8 cellular contexts compared by ENCODE assay signal in genomic region chr19:47035127-47035494, GRCh38. TPM values are rescaled to one million over a fixed set of nuclear protein-coding genes. Genes with fewer than 3 reads are reported as not detected.
DNase-seq lines count a peak whose midpoint lies in the region; ATAC-seq and TF ChIP-seq lines count a peak whose summit lies in the region.

No MANE protein-coding gene starts in this region.

- no peaks in the 10 kb centered on the region for H3K9me3 Mint-ChIP-seq in endodermal cell

- ATAC-seq in GM18502 (IDR thresholded peaks at IDR 0.05; ENCODE audit: poor library complexity, unreplicated experiment) (peak; percentile 24), GM19395 (IDR thresholded peaks at IDR 0.05; ENCODE audit: unreplicated experiment) (no peak), HG02870 (IDR thresholded peaks at IDR 0.05; ENCODE audit: unreplicated experiment) (no peak)

- peak overlapping the region; percentile 93 for H3K27ac Mint-ChIP-seq in endodermal cell

- DNase-seq in 8988T (peak; percentile 12), SJCRH30 (no peak), endodermal cell (peak; percentile 82), prostate gland (ENCODE audit: low spot score) (no peak), DMS114 treated with DMSO at 0.1 percent for 48 hours (lab: John Stamatoyannopoulos, UW; ENCODE audit: unreplicated experiment) (no peak)

- no peak for TF ChIP-seq POLR2A in prostate gland (IDR thresholded peaks at IDR 0.05)

- peaks cover 9% of the 10 kb centered on the region for H3K4me1 Mint-ChIP-seq in endodermal cell

- H3K27me3 Mint-ChIP-seq in endodermal cell (ENCODE audit: insufficient read depth), result peaks cover 15% of the 10 kb centered on the region

- no peak for TF ChIP-seq CTCF in endodermal cell (conservative IDR thresholded peaks at IDR 0.05)
- TF ChIP-seq CTCF in prostate gland (IDR thresholded peaks at IDR 0.05), result no peak

- WGBS in endodermal cell (ENCODE audit: insufficient coverage in 1 of 2, insufficient read length in 1 of 2), 2 experiments, result 40 to 47% methylated on average over 9 of the region's 9 CpGs
- WGBS in prostate gland, result 31% methylated on average over 9 of the region's 9 CpGs

- H3K36me3 Mint-ChIP-seq in endodermal cell (ENCODE audit: low read depth), result no peaks in the 10 kb centered on the region

- intact Hi-C loops in prostate gland (cut with DNase I), result loop anchor here (10.0 kb wide), 1 partner anchor 90 kb away; no protein-coding TSS in a partner anchor

- H3K4me1 ChIP-seq in SJCRH30 (no peaks in the 10 kb centered on the region; the same call in 1 of the 2 replicates), endodermal cell (ENCODE audit: control insufficient read depth, insufficient read depth, low read length) (no peaks in the 10 kb centered on the region), prostate gland (replicated peaks) (no peaks in the 10 kb centered on the region)

- H3K9ac ChIP-seq in endodermal cell (ENCODE audit: extremely low read depth, low read length, poor library complexity, severe bottlenecking), result peak overlapping the region; percentile 43

- H3K36me3 ChIP-seq in SJCRH30 (no peaks in the 10 kb centered on the region), endodermal cell (ENCODE audit: control insufficient read depth, insufficient read depth, low read length) (no peaks in the 10 kb centered on the region), prostate gland (no peaks in the 10 kb centered on the region)

- H3K4me3 Mint-ChIP-seq in endodermal cell, result peak overlapping the region; percentile 57

- H3K4me3 ChIP-seq in SJCRH30, result peak overlapping the region; percentile 58; the same call in 1 of the 2 replicates
- H3K4me3 ChIP-seq in endodermal cell (ENCODE audit: low read length), result peak overlapping the region; percentile 82
- H3K4me3 ChIP-seq in prostate gland, result peak overlapping the region; percentile 29 to 36

- H3K9me3 ChIP-seq in SJCRH30 (replicated peaks) (no peaks in the 10 kb centered on the region), endodermal cell (ENCODE audit: control insufficient read depth, low read length) (no peaks in the 10 kb centered on the region), prostate gland (no peaks in the 10 kb centered on the region)

- H3K27ac ChIP-seq in SJCRH30 (no peak overlapping the region), endodermal cell (ENCODE audit: low read depth, low read length) (no peak overlapping the region), prostate gland (peak overlapping the region; percentile 69 to 75)

- H3K27me3 ChIP-seq in SJCRH30 (peaks cover 6% of the 10 kb centered on the region), endodermal cell (ENCODE audit: control insufficient read depth, insufficient read depth, low read length, poor library complexity, severe bottlenecking) (peaks cover 15% of the 10 kb centered on the region), prostate gland (replicated peaks; ENCODE audit: insufficient read depth) (no peaks in the 10 kb centered on the region)

RNA-seq across cellular contexts. Expression of gene TMEM160, which starts 13.3 kb away (rescaled TPM):
- total RNA-seq in SJCRH30 (2014; rRNA removed; shearing (Covaris generic)), result 22.6 and 28.8 TPM in 2 replicates
- 10 to 100 TPM; 61.8 to 69.5 TPM for total RNA-seq in endodermal cell
- 44.2 TPM for polyA plus RNA-seq in endodermal cell (2013, experiment 1 of 2)
- 34.1 TPM for polyA plus RNA-seq in endodermal cell (2013, experiment 2 of 2)
- 10 to 100 TPM; 23.4 to 55.5 TPM for total RNA-seq in prostate gland

RNA-seq across cellular contexts. Expression of gene NPAS1, which starts 15.5 kb away (rescaled TPM):
- total RNA-seq in SJCRH30 (2014; rRNA removed; shearing (Covaris generic)), result not detected in 2 replicates
- total RNA-seq in endodermal cell (1 to 10 TPM; 6.9 to 8.7 TPM), prostate gland (under 1 TPM; 0.27 to 0.51 TPM)
- polyA plus RNA-seq in endodermal cell (2013, experiment 1 of 2), result 3.6 TPM
- 5.1 TPM for polyA plus RNA-seq in endodermal cell (2013, experiment 2 of 2)

Comparison
In these comparisons a context has a peak if more than half of its experiments do, and no peak if none do; other contexts are left out.
1. DNase-seq: peak in 8988T (single experiment) and endodermal cell (single experiment); none in SJCRH30 (0 of 2), prostate gland (single experiment) and DMS114 treated with DMSO at 0.1 percent for 48 hours (single experiment).
2. H3K27ac ChIP-seq: peak in prostate gland (2 of 2); none in SJCRH30 (single experiment) and endodermal cell (single experiment).
3. Peak in every context shown above with its lines, with median percentiles within 50 percentile points of each other: H3K4me3 ChIP-seq.